In genomic region chr1:241551759-241552638, GRCh38 we compare ENCODE assay signal across 8 cellular contexts. TPM values are rescaled to one million over a fixed set of nuclear protein-coding genes. Genes with fewer than 3 reads are reported as not detected.
A peak's percentile ranks its signal among the peaks of the same experiment; 100 is the strongest.
DNase-seq lines count a peak whose midpoint lies in the region; ATAC-seq and TF ChIP-seq lines count a peak whose summit lies in the region.

No MANE protein-coding gene starts in this region.

- peak overlapping the region; percentile 74 to 98 (median 96) for H3K27ac Mint-ChIP-seq in CD4-positive, alpha-beta memory T cell
- H3K27ac Mint-ChIP-seq in natural killer cell treated with Interleukin-12 subunit alpha and Interleukin-12 subunit beta and Interleukin-15 and Interleukin-18, amount 100 ng/mL, for 72 hours: peak overlapping the region; percentile 51 to 79

- H3K27me3 ChIP-seq in CD4-positive, alpha-beta memory T cell (ENCODE audit: insufficient read depth, low read length): no peaks in the 10 kb centered on the region
- no peaks in the 10 kb centered on the region for H3K27me3 ChIP-seq in MM.1S (replicated peaks; ENCODE audit: insufficient read depth, low read length)

- no peaks in the 10 kb centered on the region for H3K9me2 ChIP-seq in MM.1S (replicated peaks; ENCODE audit: insufficient read depth, low read length)

- POLR2A ChIA-PET in CD4-positive, alpha-beta memory T cell (lab: Charles Lee; ENCODE audit: partially characterized antibody): interaction anchor here (0.6 to 1.5 kb wide), 8 partner anchors 20 to 1703 kb away, joined by 3 to 8 read pairs (median 4); partner anchors contain the start of genes CEP170, CHML, EXO1 and KMO

- DNase-seq in CD4-positive, alpha-beta memory T cell: peak; percentile 47 to 59 (median 49)
- DNase-seq in Kasumi-1 (lab: John Stamatoyannopoulos, UW) (peak; percentile 83 to 87), MM.1S (no peak), NCI-H446 (lab: John Stamatoyannopoulos, UW) (no peak), NCI-H510A treated with DMSO at 0.1 percent for 48 hours (lab: John Stamatoyannopoulos, UW) (no peak)
- peak; percentile 51 to 52 for DNase-seq in activated T-cell treated with anti-CD3 and anti-CD28 coated beads, Interleukin-2, amount 50 U/mL, for 48 hours
- DNase-seq in natural killer cell treated with Interleukin-12 subunit alpha and Interleukin-12 subunit beta and Interleukin-15 and Interleukin-18, amount 100 ng/mL, for 72 hours (ENCODE audit: low spot score): no peak

- peak overlapping the region in 1 of 2 donors; percentile 46 for H3K4me3 ChIP-seq in CD4-positive, alpha-beta memory T cell (ENCODE audit: low read length in 2 of 2)
- H3K4me3 ChIP-seq in MM.1S (ENCODE audit: low read length): no peak overlapping the region

- H3K9me3 Mint-ChIP-seq in CD4-positive, alpha-beta memory T cell: peaks cover 0 to 5% (median 0%) of the 10 kb centered on the region in 8 donors
- H3K9me3 Mint-ChIP-seq in natural killer cell treated with Interleukin-12 subunit alpha and Interleukin-12 subunit beta and Interleukin-15 and Interleukin-18, amount 100 ng/mL, for 72 hours: no peaks in the 10 kb centered on the region

- no peak overlapping the region for H3K9ac ChIP-seq in MM.1S (ENCODE audit: low read length)

- CTCF ChIA-PET in CD4-positive, alpha-beta memory T cell (lab: Charles Lee; ENCODE audit: partially characterized antibody): interaction anchor here (0.9 to 1.0 kb wide), 2 partner anchors 13 to 75 kb away, joined by 3 to 4 read pairs; no protein-coding TSS in a partner anchor

- H3K36me3 Mint-ChIP-seq in CD4-positive, alpha-beta memory T cell: no peaks in the 10 kb centered on the region
- no peaks in the 10 kb centered on the region for H3K36me3 Mint-ChIP-seq in natural killer cell treated with Interleukin-12 subunit alpha and Interleukin-12 subunit beta and Interleukin-15 and Interleukin-18, amount 100 ng/mL, for 72 hours

- TF ChIP-seq CTCF in MM.1S (IDR thresholded peaks at IDR 0.05; ENCODE audit: low read length): no peak

- H3K4me1 ChIP-seq in CD4-positive, alpha-beta memory T cell (ENCODE audit: insufficient read depth, low read length): peaks cover 15% of the 10 kb centered on the region
- no peaks in the 10 kb centered on the region for H3K4me1 ChIP-seq in MM.1S (ENCODE audit: low read length)

- no peaks in the 10 kb centered on the region for H4K20me1 ChIP-seq in MM.1S (ENCODE audit: insufficient read depth, low read length)

- no peaks in the 10 kb centered on the region for H3K36me3 ChIP-seq in CD4-positive, alpha-beta memory T cell (ENCODE audit: insufficient read depth, low read length)
- no peaks in the 10 kb centered on the region for H3K36me3 ChIP-seq in MM.1S (replicated peaks; ENCODE audit: insufficient read depth, low read length)

- H2AFZ ChIP-seq in MM.1S (ENCODE audit: low read length): no peak overlapping the region

- no peaks in the 10 kb centered on the region for H3K9me3 ChIP-seq in CD4-positive, alpha-beta memory T cell (ENCODE audit: control insufficient read depth in 1 of 2, low read length in 2 of 2)
- H3K9me3 ChIP-seq in MM.1S (replicated peaks; ENCODE audit: insufficient read depth, low read length): no peaks in the 10 kb centered on the region

- H3K4me1 Mint-ChIP-seq in CD4-positive, alpha-beta memory T cell: peaks cover 13 to 22% (median 18%) of the 10 kb centered on the region in 4 donors
- peaks cover 8 to 17% of the 10 kb centered on the region in 2 donors for H3K4me1 Mint-ChIP-seq in natural killer cell treated with Interleukin-12 subunit alpha and Interleukin-12 subunit beta and Interleukin-15 and Interleukin-18, amount 100 ng/mL, for 72 hours (ENCODE audit: low read depth in 2 of 2)

- H3K79me2 ChIP-seq in MM.1S (ENCODE audit: low read length): no peaks in the 10 kb centered on the region

- H3K27ac ChIP-seq in CD4-positive, alpha-beta memory T cell (ENCODE audit: low read depth, low read length): peak overlapping the region; percentile 17
- H3K27ac ChIP-seq in MM.1S (ENCODE audit: low read length): no peak overlapping the region

- no peak overlapping the region for H3K4me2 ChIP-seq in MM.1S (ENCODE audit: low read depth, low read length)

- peaks cover 0 to 3% of the 10 kb centered on the region in 2 donors for H3K27me3 Mint-ChIP-seq in CD4-positive, alpha-beta memory T cell
- peaks cover 7 to 12% of the 10 kb centered on the region in 2 donors for H3K27me3 Mint-ChIP-seq in natural killer cell treated with Interleukin-12 subunit alpha and Interleukin-12 subunit beta and Interleukin-15 and Interleukin-18, amount 100 ng/mL, for 72 hours

- intact Hi-C loops in CD4-positive, alpha-beta memory T cell (cut with micrococcal nuclease): loop anchor here (1.0 to 5.0 kb wide), 3 partner anchors 19 to 60 kb away; partner anchors contain the start of genes FH and KMO

- peak; percentile 88 for ATAC-seq in GM21528 (IDR thresholded peaks at IDR 0.05; ENCODE audit: low FRiP score, unreplicated experiment)
- ATAC-seq in natural killer cell treated with Interleukin-12 subunit alpha and Interleukin-12 subunit beta and Interleukin-15 and Interleukin-18, amount 100 ng/mL, for 72 hours: peak; percentile 62 to 64

- H3F3A ChIP-seq in MM.1S (ENCODE audit: insufficient read depth, low read length): no peaks in the 10 kb centered on the region

- H3K4me3 Mint-ChIP-seq in CD4-positive, alpha-beta memory T cell: peak overlapping the region; percentile 82 to 94 (median 90)
- peak overlapping the region; percentile 72 for H3K4me3 Mint-ChIP-seq in natural killer cell treated with Interleukin-12 subunit alpha and Interleukin-12 subunit beta and Interleukin-15 and Interleukin-18, amount 100 ng/mL, for 72 hours

RNA-seq across cellular contexts. Expression of gene KMO, which starts 19.8 kb away (rescaled TPM):
- total RNA-seq in CD4-positive, alpha-beta memory T cell: 1 to 10 TPM in 1 of 2 experiments, under 1 TPM in 1; 0.44 to 1.1 TPM
- polyA plus RNA-seq in CD4-positive, alpha-beta memory T cell: under 1 TPM in 1 of 2 donors, not detected in 1; 0.37 TPM
- not detected for total RNA-seq in natural killer cell treated with Interleukin-12 subunit alpha and Interleukin-12 subunit beta and Interleukin-15 and Interleukin-18, amount 100 ng/mL, for 72 hours

RNA-seq across cellular contexts. Expression of gene FH, which starts 32.4 kb away (rescaled TPM):
- total RNA-seq in CD4-positive, alpha-beta memory T cell: 10 to 100 TPM; 21.0 to 25.9 TPM
- 10 to 100 TPM; 31.1 to 36.2 TPM for polyA plus RNA-seq in CD4-positive, alpha-beta memory T cell
- 10 to 100 TPM; 53.8 to 63.6 TPM for total RNA-seq in natural killer cell treated with Interleukin-12 subunit alpha and Interleukin-12 subunit beta and Interleukin-15 and Interleukin-18, amount 100 ng/mL, for 72 hours

Comparison
In these comparisons a context has a peak if more than half of its experiments do, and no peak if none do; other contexts are left out.
1. DNase-seq: peak in CD4-positive, alpha-beta memory T cell (5 of 5), Kasumi-1 (2 of 2) and activated T-cell treated with anti-CD3 and anti-CD28 coated beads, Interleukin-2, amount 50 U/mL, for 48 hours (2 of 2); none in natural killer cell treated with Interleukin-12 subunit alpha and Interleukin-12 subunit beta and Interleukin-15 and Interleukin-18, amount 100 ng/mL, for 72 hours (single experiment), MM.1S (single experiment), NCI-H446 (0 of 2) and NCI-H510A treated with DMSO at 0.1 percent for 48 hours (single experiment).